ENCODE assay signal across 2 cellular contexts in the genomic region with DNA sequence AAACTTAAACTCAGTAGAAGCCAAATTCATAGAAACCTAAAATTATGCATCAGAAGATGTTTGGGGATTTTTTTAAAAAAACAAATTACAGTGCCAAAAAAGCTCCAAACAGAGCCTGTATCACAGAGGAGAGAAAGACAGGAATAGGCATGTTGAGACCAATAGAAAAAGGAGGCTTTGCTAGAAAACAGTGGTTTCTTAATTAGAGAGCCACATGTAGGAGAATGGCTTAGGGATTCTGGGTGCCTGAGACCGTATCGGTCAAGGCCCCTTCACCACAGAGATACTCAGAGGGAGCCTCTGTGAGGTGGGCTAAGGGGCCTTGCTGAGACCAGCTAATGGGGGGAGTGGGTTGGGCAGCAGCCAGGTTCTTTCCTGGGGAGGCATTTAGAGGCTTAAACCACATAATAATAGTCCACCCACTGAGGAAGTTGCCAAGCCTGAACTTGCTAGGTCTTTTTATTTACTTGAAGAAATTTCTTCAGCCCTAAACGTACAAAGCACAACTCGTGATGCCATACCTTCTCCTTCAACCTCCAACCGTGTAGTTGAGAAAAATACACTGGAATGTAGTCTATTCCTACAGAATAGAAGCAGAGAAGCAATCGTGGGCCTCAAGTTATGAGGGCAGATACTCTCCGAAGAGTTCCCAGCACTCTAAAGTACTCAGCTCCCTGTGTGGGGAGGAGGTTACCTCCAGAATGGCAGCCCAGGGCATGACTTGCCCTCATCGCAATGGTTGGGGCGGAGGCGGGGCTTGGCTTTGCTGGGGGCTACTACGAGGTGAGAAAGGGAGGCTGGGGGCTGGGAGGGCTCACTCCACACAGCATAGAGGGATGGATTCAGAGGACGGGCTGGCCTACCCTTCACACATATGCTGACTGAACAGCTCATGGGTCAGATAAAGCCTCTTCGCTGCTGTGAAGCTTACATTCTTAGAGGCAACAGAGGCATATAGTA.
TF ChIP-seq lines count a peak whose summit lies in the region.

No MANE protein-coding gene starts in this region.

TF ChIP-seq in SK-N-SH treated with all-trans-retinoic acid at 6 μM for 48 hours, 23 proteins besides CTCF, POLR2A, EP300 and RAD21 (continued from another document):
- TF ChIP-seq, protein P1, sequence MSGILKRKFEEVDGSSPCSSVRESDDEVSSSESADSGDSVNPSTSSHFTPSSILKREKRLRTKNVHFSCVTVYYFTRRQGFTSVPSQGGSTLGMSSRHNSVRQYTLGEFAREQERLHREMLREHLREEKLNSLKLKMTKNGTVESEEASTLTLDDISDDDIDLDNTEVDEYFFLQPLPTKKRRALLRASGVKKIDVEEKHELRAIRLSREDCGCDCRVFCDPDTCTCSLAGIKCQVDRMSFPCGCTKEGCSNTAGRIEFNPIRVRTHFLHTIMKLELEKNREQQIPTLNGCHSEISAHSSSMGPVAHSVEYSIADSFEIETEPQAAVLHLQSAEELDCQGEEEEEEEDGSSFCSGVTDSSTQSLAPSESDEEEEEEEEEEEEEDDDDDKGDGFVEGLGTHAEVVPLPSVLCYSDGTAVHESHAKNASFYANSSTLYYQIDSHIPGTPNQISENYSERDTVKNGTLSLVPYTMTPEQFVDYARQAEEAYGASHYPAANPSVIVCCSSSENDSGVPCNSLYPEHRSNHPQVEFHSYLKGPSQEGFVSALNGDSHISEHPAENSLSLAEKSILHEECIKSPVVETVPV (CRISPR knock-in tag; IDR thresholded peaks at IDR 0.05) = no peak
- TF ChIP-seq ESRRG (CRISPR knock-in tag; IDR thresholded peaks at IDR 0.05) = no peak
- no peak for TF ChIP-seq CSDC2 (CRISPR knock-in tag; IDR thresholded peaks at IDR 0.05)

TF ChIP-seq in SK-N-SH, 30 proteins besides CTCF, POLR2A, EP300 and RAD21 (continued from another document):
- TF ChIP-seq, protein P2, sequence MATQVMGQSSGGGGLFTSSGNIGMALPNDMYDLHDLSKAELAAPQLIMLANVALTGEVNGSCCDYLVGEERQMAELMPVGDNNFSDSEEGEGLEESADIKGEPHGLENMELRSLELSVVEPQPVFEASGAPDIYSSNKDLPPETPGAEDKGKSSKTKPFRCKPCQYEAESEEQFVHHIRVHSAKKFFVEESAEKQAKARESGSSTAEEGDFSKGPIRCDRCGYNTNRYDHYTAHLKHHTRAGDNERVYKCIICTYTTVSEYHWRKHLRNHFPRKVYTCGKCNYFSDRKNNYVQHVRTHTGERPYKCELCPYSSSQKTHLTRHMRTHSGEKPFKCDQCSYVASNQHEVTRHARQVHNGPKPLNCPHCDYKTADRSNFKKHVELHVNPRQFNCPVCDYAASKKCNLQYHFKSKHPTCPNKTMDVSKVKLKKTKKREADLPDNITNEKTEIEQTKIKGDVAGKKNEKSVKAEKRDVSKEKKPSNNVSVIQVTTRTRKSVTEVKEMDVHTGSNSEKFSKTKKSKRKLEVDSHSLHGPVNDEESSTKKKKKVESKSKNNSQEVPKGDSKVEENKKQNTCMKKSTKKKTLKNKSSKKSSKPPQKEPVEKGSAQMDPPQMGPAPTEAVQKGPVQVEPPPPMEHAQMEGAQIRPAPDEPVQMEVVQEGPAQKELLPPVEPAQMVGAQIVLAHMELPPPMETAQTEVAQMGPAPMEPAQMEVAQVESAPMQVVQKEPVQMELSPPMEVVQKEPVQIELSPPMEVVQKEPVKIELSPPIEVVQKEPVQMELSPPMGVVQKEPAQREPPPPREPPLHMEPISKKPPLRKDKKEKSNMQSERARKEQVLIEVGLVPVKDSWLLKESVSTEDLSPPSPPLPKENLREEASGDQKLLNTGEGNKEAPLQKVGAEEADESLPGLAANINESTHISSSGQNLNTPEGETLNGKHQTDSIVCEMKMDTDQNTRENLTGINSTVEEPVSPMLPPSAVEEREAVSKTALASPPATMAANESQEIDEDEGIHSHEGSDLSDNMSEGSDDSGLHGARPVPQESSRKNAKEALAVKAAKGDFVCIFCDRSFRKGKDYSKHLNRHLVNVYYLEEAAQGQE (IDR thresholded peaks at IDR 0.05; ENCODE audit: low read depth, low read length) = no peak
